8 cellular contexts compared by ENCODE assay signal in the genomic region with DNA sequence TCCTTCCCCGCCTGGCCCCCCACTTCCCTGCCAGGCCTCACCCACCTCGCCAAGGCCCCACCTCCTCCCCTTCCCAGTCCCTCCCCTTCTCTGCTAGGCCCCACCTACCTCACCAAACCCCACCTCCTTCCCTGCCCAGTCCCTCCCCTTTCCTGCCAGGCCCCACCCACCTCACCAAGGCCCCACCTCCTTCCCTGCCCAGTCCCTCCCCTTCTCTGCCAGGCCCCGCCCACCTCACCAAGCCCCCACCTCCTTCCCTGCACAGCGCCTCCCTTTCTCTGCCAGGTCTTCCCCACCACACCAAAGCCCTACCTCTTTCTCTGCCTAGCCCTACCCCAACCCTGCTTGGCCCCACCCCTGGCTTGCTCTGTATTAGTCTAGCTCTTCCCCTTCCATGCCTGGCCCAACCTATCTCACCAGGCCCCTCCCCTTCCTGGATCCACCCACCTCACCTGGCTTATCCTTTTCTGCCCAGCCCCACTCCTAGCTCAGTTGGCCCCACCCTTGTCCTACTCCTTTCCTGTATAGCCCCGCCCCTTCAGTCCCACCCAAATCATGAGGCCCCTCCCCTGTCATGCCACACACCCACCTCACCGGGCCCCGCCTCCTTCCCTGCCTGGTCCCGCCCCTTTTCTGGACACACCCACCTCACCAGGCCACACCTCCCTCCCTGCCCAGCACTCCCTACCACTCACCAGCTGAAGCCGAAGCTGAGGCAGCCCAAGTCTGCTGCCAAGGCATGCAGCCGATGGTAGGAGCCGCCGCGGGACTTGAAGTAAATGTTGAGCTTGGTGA. TPM values are rescaled to one million over a fixed set of nuclear protein-coding genes. Genes with fewer than 3 reads are reported as not detected.
DNase-seq lines count a peak whose midpoint lies in the region; ATAC-seq and TF ChIP-seq lines count a peak whose summit lies in the region.

No MANE protein-coding gene starts in this region.

- intact Hi-C loops in activated naive CD4-positive, alpha-beta T cell treated with anti-CD3 and anti-CD28 coated beads for 36 hours (cut with micrococcal nuclease): no loop called here
- intact Hi-C loops in colonic mucosa (cut with DNase I): no loop called here

- H3K4me3 ChIP-seq in colonic mucosa: no peak overlapping the region

- no peak for TF ChIP-seq CTCF in colonic mucosa (IDR thresholded peaks at IDR 0.05)

- H3K27me3 Mint-ChIP-seq in activated naive CD4-positive, alpha-beta T cell treated with anti-CD3 and anti-CD28 coated beads for 36 hours (ENCODE audit: low read depth): no peaks in the 10 kb centered on the region
- no peaks in the 10 kb centered on the region for H3K27me3 Mint-ChIP-seq in stimulated activated naive CD8-positive, alpha-beta T cell treated with anti-CD3 and anti-CD28 coated beads, Interleukin-15, amount 100 ng/mL, for 72 hours

- H3K9me3 ChIP-seq in colonic mucosa: no peaks in the 10 kb centered on the region

- no peaks in the 10 kb centered on the region for H3K9me3 Mint-ChIP-seq in activated naive CD4-positive, alpha-beta T cell treated with anti-CD3 and anti-CD28 coated beads for 36 hours
- no peaks in the 10 kb centered on the region for H3K9me3 Mint-ChIP-seq in stimulated activated naive CD8-positive, alpha-beta T cell treated with anti-CD3 and anti-CD28 coated beads, Interleukin-15, amount 100 ng/mL, for 72 hours

- ATAC-seq in stimulated activated naive CD8-positive, alpha-beta T cell treated with anti-CD3 and anti-CD28 coated beads, Interleukin-15, amount 100 ng/mL, for 72 hours: peak; percentile 56
- ATAC-seq in GM19395 (IDR thresholded peaks at IDR 0.05; ENCODE audit: unreplicated experiment): no peak

- H3K27me3 ChIP-seq in colonic mucosa: no peaks in the 10 kb centered on the region

- no peaks in the 10 kb centered on the region for H3K4me1 ChIP-seq in colonic mucosa

- no peaks in the 10 kb centered on the region for H3K36me3 Mint-ChIP-seq in activated naive CD4-positive, alpha-beta T cell treated with anti-CD3 and anti-CD28 coated beads for 36 hours (ENCODE audit: low read depth)

- no peak overlapping the region for H3K4me3 Mint-ChIP-seq in activated naive CD4-positive, alpha-beta T cell treated with anti-CD3 and anti-CD28 coated beads for 36 hours
- H3K4me3 Mint-ChIP-seq in stimulated activated naive CD8-positive, alpha-beta T cell treated with anti-CD3 and anti-CD28 coated beads, Interleukin-15, amount 100 ng/mL, for 72 hours: no peak overlapping the region

- CTCF ChIA-PET in activated naive CD4-positive, alpha-beta T cell treated with anti-CD3 and anti-CD28 coated beads for 36 hours (lab: Charles Lee): interaction anchor here (1.3 kb wide), 1 partner anchor 33 kb away, joined by 4 read pairs; no protein-coding TSS in a partner anchor

- H3K27ac Mint-ChIP-seq in activated naive CD4-positive, alpha-beta T cell treated with anti-CD3 and anti-CD28 coated beads for 36 hours: no peak overlapping the region
- H3K27ac Mint-ChIP-seq in stimulated activated naive CD8-positive, alpha-beta T cell treated with anti-CD3 and anti-CD28 coated beads, Interleukin-15, amount 100 ng/mL, for 72 hours: no peak overlapping the region

- H3K27ac ChIP-seq in colonic mucosa: no peak overlapping the region

- no peak overlapping the region for H3K9ac ChIP-seq in colonic mucosa (ENCODE audit: low read depth in 2 of 2, low read length in 2 of 2)

- DNase-seq in activated naive CD4-positive, alpha-beta T cell treated with anti-CD3 and anti-CD28 coated beads for 36 hours: peak; percentile 35
- no peak for DNase-seq in activated naive CD4-positive, alpha-beta T cell (lab: John Stamatoyannopoulos, UW)
- DNase-seq in NCI-H526 treated with DMSO at 0.1 percent for 48 hours (lab: John Stamatoyannopoulos, UW) (peak; percentile 52), colonic mucosa (peak; percentile 87), foreskin melanocyte (no peak), globus pallidus (ENCODE audit: low spot score) (no peak)
- no peak for DNase-seq in stimulated activated naive CD8-positive, alpha-beta T cell treated with anti-CD3 and anti-CD28 coated beads, Interleukin-15, amount 100 ng/mL, for 72 hours

- H3K36me3 ChIP-seq in colonic mucosa: no peaks in the 10 kb centered on the region

- no peaks in the 10 kb centered on the region for H3K4me1 Mint-ChIP-seq in activated naive CD4-positive, alpha-beta T cell treated with anti-CD3 and anti-CD28 coated beads for 36 hours (ENCODE audit: low read depth)
- no peaks in the 10 kb centered on the region for H3K4me1 Mint-ChIP-seq in stimulated activated naive CD8-positive, alpha-beta T cell treated with anti-CD3 and anti-CD28 coated beads, Interleukin-15, amount 100 ng/mL, for 72 hours

RNA-seq across cellular contexts. Expression of a gene that starts 16.2 kb away (rescaled TPM):
- not detected for total RNA-seq in activated naive CD4-positive, alpha-beta T cell treated with anti-CD3 and anti-CD28 coated beads for 36 hours
- under 1 TPM; 0.15 to 0.58 TPM for total RNA-seq in colonic mucosa

RNA-seq across cellular contexts. Expression of a gene that starts 39.4 kb away (rescaled TPM):
- 100 to 1,000 TPM; 199 to 200 TPM for total RNA-seq in activated naive CD4-positive, alpha-beta T cell treated with anti-CD3 and anti-CD28 coated beads for 36 hours
- 100 to 1,000 TPM; 218 to 295 TPM for total RNA-seq in colonic mucosa

RNA-seq across cellular contexts. Expression of a gene that starts 39.7 kb away (rescaled TPM):
- 10 to 100 TPM; 48.3 to 50.1 TPM for total RNA-seq in activated naive CD4-positive, alpha-beta T cell treated with anti-CD3 and anti-CD28 coated beads for 36 hours
- total RNA-seq in colonic mucosa: 10 to 100 TPM; 31.1 to 57.8 TPM

RNA-seq across cellular contexts. Expression of a gene that starts 48.0 kb away (rescaled TPM):
- total RNA-seq in activated naive CD4-positive, alpha-beta T cell treated with anti-CD3 and anti-CD28 coated beads for 36 hours: 100 to 1,000 TPM in 1 of 2 experiments, 10 to 100 TPM in 1; 95.0 to 105 TPM
- 100 to 1,000 TPM in 1 of 2 donors, 10 to 100 TPM in 1; 77.5 to 113 TPM for total RNA-seq in colonic mucosa

Comparison
In these comparisons a context has a peak if more than half of its experiments do, and no peak if none do; other contexts are left out.
1. DNase-seq: peak in activated naive CD4-positive, alpha-beta T cell treated with anti-CD3 and anti-CD28 coated beads for 36 hours (single experiment), NCI-H526 treated with DMSO at 0.1 percent for 48 hours (single experiment) and colonic mucosa (single experiment); none in activated naive CD4-positive, alpha-beta T cell (0 of 4), stimulated activated naive CD8-positive, alpha-beta T cell treated with anti-CD3 and anti-CD28 coated beads, Interleukin-15, amount 100 ng/mL, for 72 hours (0 of 2), foreskin melanocyte (single experiment) and globus pallidus (single experiment).